Comparison of ENCODE assay signal across 2 cellular contexts in the genomic region with DNA sequence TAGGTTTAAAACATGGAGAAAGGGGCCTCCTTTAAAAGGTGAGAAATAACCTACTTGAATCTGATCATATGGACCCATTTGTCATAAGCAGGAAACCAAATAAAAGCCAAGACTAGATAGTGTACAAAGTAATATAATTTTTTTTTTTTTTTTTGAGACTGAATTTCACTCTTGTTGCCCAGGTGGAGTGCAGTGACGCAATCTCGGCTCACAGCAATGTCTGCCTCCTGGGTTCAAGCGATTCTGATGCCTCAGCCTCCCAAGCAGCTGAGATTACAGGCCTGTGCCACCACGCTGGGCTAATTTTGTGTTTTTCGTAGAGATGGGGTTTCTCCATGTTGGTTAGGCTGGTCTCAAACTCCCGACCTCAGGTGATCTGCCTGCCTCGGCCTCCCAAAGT.
TF ChIP-seq lines count a peak whose summit lies in the region.

No MANE protein-coding gene starts in this region.

TF ChIP-seq in H1, 55 proteins besides CTCF, POLR2A, EP300 and RAD21 (continued from another document):
- no peak for TF ChIP-seq EZH2 (IDR thresholded peaks at IDR 0.05; ENCODE audit: low read depth, low read length, severe bottlenecking)
- no peak for TF ChIP-seq NANOG (IDR thresholded peaks at IDR 0.05; ENCODE audit: insufficient read depth, low read depth, low read length, poor library complexity, severe bottlenecking)
- no peak for TF ChIP-seq POLR2AphosphoS5 (IDR thresholded peaks at IDR 0.05; ENCODE audit: low read depth, low read length)
- TF ChIP-seq CEBPB (IDR thresholded peaks at IDR 0.05; ENCODE audit: low read depth, low read length): peak; percentile 55
- no peak for TF ChIP-seq KDM1A (IDR thresholded peaks at IDR 0.05; ENCODE audit: borderline replicate concordance, low read length)
- no peak for TF ChIP-seq KDM5A (IDR thresholded peaks at IDR 0.05; ENCODE audit: low read length)

TF ChIP-seq in SK-N-SH, 30 proteins besides CTCF, POLR2A, EP300 and RAD21 (continued from another document):
- TF ChIP-seq, protein P1, sequence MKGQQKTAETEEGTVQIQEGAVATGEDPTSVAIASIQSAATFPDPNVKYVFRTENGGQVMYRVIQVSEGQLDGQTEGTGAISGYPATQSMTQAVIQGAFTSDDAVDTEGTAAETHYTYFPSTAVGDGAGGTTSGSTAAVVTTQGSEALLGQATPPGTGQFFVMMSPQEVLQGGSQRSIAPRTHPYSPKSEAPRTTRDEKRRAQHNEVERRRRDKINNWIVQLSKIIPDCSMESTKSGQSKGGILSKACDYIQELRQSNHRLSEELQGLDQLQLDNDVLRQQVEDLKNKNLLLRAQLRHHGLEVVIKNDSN (IDR thresholded peaks at IDR 0.05; ENCODE audit: borderline replicate concordance, low read depth): no peak
- TF ChIP-seq, protein P2, sequence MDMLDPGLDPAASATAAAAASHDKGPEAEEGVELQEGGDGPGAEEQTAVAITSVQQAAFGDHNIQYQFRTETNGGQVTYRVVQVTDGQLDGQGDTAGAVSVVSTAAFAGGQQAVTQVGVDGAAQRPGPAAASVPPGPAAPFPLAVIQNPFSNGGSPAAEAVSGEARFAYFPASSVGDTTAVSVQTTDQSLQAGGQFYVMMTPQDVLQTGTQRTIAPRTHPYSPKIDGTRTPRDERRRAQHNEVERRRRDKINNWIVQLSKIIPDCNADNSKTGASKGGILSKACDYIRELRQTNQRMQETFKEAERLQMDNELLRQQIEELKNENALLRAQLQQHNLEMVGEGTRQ (IDR thresholded peaks at IDR 0.05; ENCODE audit: borderline replicate concordance, low read depth, low read length): no peak
